Comparison of ENCODE assay signal across 9 cellular contexts in genomic region chr20:31604567-31605030, GRCh38. TPM values are rescaled to one million over a fixed set of nuclear protein-coding genes. Genes with fewer than 3 reads are reported as not detected.
DNase-seq lines count a peak whose midpoint lies in the region; ATAC-seq and TF ChIP-seq lines count a peak whose summit lies in the region.
"Had no signal": no experiment of that assay in that cellular context is flagged by ENCODE, and none has a peak within 500 bp of the region (broad histone marks: within the 10 kb centered on the region; RNA-seq: fewer than 3 reads in every experiment).

No MANE protein-coding gene starts in this region.

- ATAC-seq in CD4-positive, alpha-beta T cell (ENCODE audit: poor library complexity): peak; percentile 2
- no peak for ATAC-seq in GM21367 (IDR thresholded peaks at IDR 0.05; ENCODE audit: unreplicated experiment)
- ATAC-seq in HG03520 (IDR thresholded peaks at IDR 0.05; ENCODE audit: unreplicated experiment): no peak
- no peak for ATAC-seq in HG03196 (IDR thresholded peaks at IDR 0.05; ENCODE audit: unreplicated experiment)

- H3K27ac Mint-ChIP-seq in CD4-positive, alpha-beta T cell: peak overlapping the region; percentile 74
- peak overlapping the region; percentile 90 for H3K27ac Mint-ChIP-seq in neural crest cell (ENCODE audit: unreplicated experiment)

- intact Hi-C loops in CD4-positive, alpha-beta T cell (cut with DNase I, micrococcal nuclease): loop anchor here (1.0 to 5.0 kb wide), 2 partner anchors 31 to 118 kb away; partner anchors contain the start of gene BCL2L1 (in 1 of the 2)

- H3K27ac ChIP-seq in CD4-positive, alpha-beta T cell (ENCODE audit: low read depth, low read length): no peak overlapping the region

- peaks cover 60% of the 10 kb centered on the region for H3K27me3 Mint-ChIP-seq in CD4-positive, alpha-beta T cell
- H3K27me3 Mint-ChIP-seq in neural crest cell (ENCODE audit: low read depth): peaks cover 57% of the 10 kb centered on the region

- TF ChIP-seq POLR2A in NB4 (IDR thresholded peaks at IDR 0.05; ENCODE audit: extremely low read depth, insufficient read length): no peak

- H3K4me3 ChIP-seq in NB4 (ENCODE audit: low read depth, low read length): peak overlapping the region; percentile 38

- no peaks in the 10 kb centered on the region for H3K9me3 ChIP-seq in CD4-positive, alpha-beta T cell (ENCODE audit: control insufficient read depth, low read length)

- peaks cover 5% of the 10 kb centered on the region for H3K36me3 Mint-ChIP-seq in CD4-positive, alpha-beta T cell (ENCODE audit: low read depth)
- H3K36me3 Mint-ChIP-seq in neural crest cell (ENCODE audit: low read depth): no peaks in the 10 kb centered on the region

- peaks cover 43% of the 10 kb centered on the region for H3K27me3 ChIP-seq in CD4-positive, alpha-beta T cell (ENCODE audit: control insufficient read depth, insufficient read depth, low read length)

- H3K4me3 Mint-ChIP-seq in CD4-positive, alpha-beta T cell: peak overlapping the region; percentile 94
- H3K4me3 Mint-ChIP-seq in neural crest cell: peak overlapping the region; percentile 92

- no peak for DNase-seq in CD4-positive, alpha-beta T cell
- no peak for DNase-seq in NB4 (ENCODE audit: low read depth)
- DNase-seq in ecto neural progenitor cell (ENCODE audit: low spot score): peak; percentile 56
- no peak for DNase-seq in neural crest cell (ENCODE audit: low read depth, low spot score)
- DNase-seq in NK-92 (lab: John Stamatoyannopoulos, UW; ENCODE audit: unreplicated experiment): no peak

- no peak for TF ChIP-seq CTCF in CD4-positive, alpha-beta T cell (IDR thresholded peaks at IDR 0.05)
- no peak for TF ChIP-seq CTCF in NB4 (IDR thresholded peaks at IDR 0.05; ENCODE audit: low read depth, low read length)
- TF ChIP-seq CTCF in neural crest cell (conservative IDR thresholded peaks at IDR 0.05): no peak

- H3K9me3 Mint-ChIP-seq in CD4-positive, alpha-beta T cell: no peaks in the 10 kb centered on the region
- no peaks in the 10 kb centered on the region for H3K9me3 Mint-ChIP-seq in neural crest cell

- CTCF ChIA-PET in CD4-positive, alpha-beta T cell (lab: Charles Lee): interaction anchor here (1.0 to 3.3 kb wide), 11 partner anchors 8 to 119 kb away, joined by 3 to 52 read pairs (median 5); partner anchors contain the start of gene HM13

- H3K4me1 Mint-ChIP-seq in CD4-positive, alpha-beta T cell (ENCODE audit: low read depth): peaks cover 25% of the 10 kb centered on the region
- peaks cover 52% of the 10 kb centered on the region for H3K4me1 Mint-ChIP-seq in neural crest cell

- POLR2A ChIA-PET in CD4-positive, alpha-beta T cell (lab: Charles Lee): interaction anchor here (0.8 to 3.0 kb wide), 10 partner anchors 8 to 143 kb away, joined by 3 to 57 read pairs (median 6); a partner anchor contains a TSS

RNA-seq across cellular contexts. Expression of gene ID1, which starts 0.5 kb away (rescaled TPM):
- 10 to 100 TPM; 22.8 to 24.2 TPM for total RNA-seq in CD4-positive, alpha-beta T cell
- total RNA-seq in neural crest cell: 4.3 and 5.8 TPM in 2 replicates

RNA-seq across cellular contexts. Expression of gene COX4I2, which starts 33.1 kb away (rescaled TPM):
- not detected for total RNA-seq in CD4-positive, alpha-beta T cell
- not detected in 2 replicates for total RNA-seq in neural crest cell
- total RNA-seq: pulmonary artery endothelial cell had no signal
